In the genomic region with DNA sequence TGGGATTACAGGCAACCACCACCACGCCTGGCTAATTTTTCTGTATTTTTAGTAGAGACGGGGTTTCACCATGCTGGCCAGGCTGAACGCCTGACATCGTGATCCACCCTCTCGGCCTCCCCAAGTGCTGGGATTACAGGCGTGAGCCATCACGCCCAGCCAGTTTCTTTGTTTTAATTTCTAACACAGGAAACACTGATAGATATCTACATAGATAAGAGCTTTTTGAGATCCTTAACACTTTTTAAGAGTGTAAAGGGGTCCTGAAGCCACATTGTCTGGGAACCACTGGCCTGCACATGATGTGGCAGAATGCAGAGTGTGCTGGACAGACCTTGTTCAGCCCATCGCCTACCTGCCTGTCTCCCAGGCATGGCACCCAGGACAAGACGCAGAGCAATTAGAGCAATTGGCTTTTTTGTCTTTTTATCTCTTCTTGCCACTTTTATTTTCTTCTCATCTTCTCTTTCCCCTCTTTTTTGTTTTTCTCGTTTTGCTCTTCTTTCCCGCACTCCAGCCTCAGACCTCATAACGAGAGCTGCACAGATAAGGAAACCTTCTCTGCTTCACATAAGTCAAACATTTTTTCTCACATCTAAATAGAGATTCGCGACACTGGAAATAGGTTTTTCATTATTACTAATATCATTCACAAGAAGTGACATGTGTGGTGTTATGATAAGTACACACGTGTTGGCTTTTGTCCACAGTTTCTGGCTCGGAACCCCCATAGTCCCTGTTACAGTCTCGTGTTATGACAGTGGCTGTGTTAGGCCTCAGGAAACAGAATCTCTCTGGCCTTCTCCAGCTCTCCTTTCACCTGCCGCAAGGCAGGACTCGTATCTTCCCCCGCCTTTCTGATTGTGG, we compare ENCODE assay signal across 12 cellular contexts. TPM values are rescaled to one million over a fixed set of nuclear protein-coding genes. Genes with fewer than 3 reads are reported as not detected.
DNase-seq lines count a peak whose midpoint lies in the region; ATAC-seq, FAIRE-seq and TF ChIP-seq lines count a peak whose summit lies in the region.
"Had no signal": no experiment of that assay in that cellular context is flagged by ENCODE, and none has a peak within 500 bp of the region (broad histone marks: within the 10 kb centered on the region; RNA-seq: fewer than 3 reads in every experiment).

No MANE protein-coding gene starts in this region.

- H3K27me3 ChIP-seq in stomach, result no peaks in the 10 kb centered on the region

- no peak overlapping the region for H3K4me3 ChIP-seq in stomach
- H3K4me3 ChIP-seq: lung, SJCRH30 had no signal

- H3K4me1 ChIP-seq in stomach, result no peaks in the 10 kb centered on the region
- H3K4me1 ChIP-seq: SJCRH30 had no signal

- TF ChIP-seq POLR2A in stomach (IDR thresholded peaks at IDR 0.05), result no peak

- H3K4me1 Mint-ChIP-seq in immature natural killer cell, result peaks cover 0 to 1% of the 10 kb centered on the region in 2 donors

- H3K9me3 Mint-ChIP-seq in immature natural killer cell, result peaks cover 0 to 2% (median 0%) of the 10 kb centered on the region in 6 donors

- intact Hi-C loops in stomach (cut with DNase I; ENCODE audit: low total_unique reads), result no loop called here

- FAIRE-seq in RCC 7860 (lab: Jason Lieb, UNC), result no peak

- H3K27me3 Mint-ChIP-seq in immature natural killer cell (ENCODE audit: low read depth in 3 of 3), result peaks cover 7 to 18% (median 11%) of the 10 kb centered on the region in 3 donors

- TF ChIP-seq CTCF in stomach (IDR thresholded peaks at IDR 0.05), result no peak

- 81 to 88% (median 86%) methylated on average over 20 of the region's 20 CpGs for WGBS in stomach, 5 donors

- no peak overlapping the region for H3K27ac Mint-ChIP-seq in immature natural killer cell

- TF ChIP-seq EP300 in stomach (IDR thresholded peaks at IDR 0.05), result no peak

- ATAC-seq in GM21717 (IDR thresholded peaks at IDR 0.05; ENCODE audit: unreplicated experiment), result peak; percentile 55
- peak; percentile 58 for ATAC-seq in HG03354 (IDR thresholded peaks at IDR 0.05; ENCODE audit: poor library complexity, severe bottlenecking, unreplicated experiment)

- no peak overlapping the region for H3K4me3 Mint-ChIP-seq in immature natural killer cell

- no peaks in the 10 kb centered on the region for H3K9me3 ChIP-seq in stomach

- peak; percentile 36 for DNase-seq in stimulated activated naive CD4-positive, alpha-beta T cell treated with Interleukin-2 at 50 U/mL for 16 hours (lab: John Stamatoyannopoulos, UW)
- DNase-seq in stimulated activated naive CD4-positive, alpha-beta T cell (lab: John Stamatoyannopoulos, UW), result no peak
- DNase-seq in stomach (peak; percentile 13), RCC 7860 (ENCODE audit: low spot score) (no peak), immature natural killer cell (no peak), NCI-H2107 (lab: John Stamatoyannopoulos, UW) (no peak)
- DNase-seq: C1 segment of cervical spinal cord, SJCRH30 had no signal

- no peak overlapping the region for H3K27ac ChIP-seq in stomach
- H3K27ac ChIP-seq: SJCRH30 had no signal

- no peaks in the 10 kb centered on the region for H3K36me3 ChIP-seq in stomach
- H3K36me3 ChIP-seq: SJCRH30 had no signal

- H3K36me3 Mint-ChIP-seq in immature natural killer cell, result peaks cover 0 to 2% (median 0%) of the 10 kb centered on the region in 3 donors

RNA-seq across cellular contexts. Expression of gene GPR55, which starts 25.2 kb away (rescaled TPM):
- total RNA-seq in stomach, result under 1 TPM in 1 of 5 donors, not detected in 4; 0.37 TPM
- under 1 TPM in 2 of 3 donors, not detected in 1; 0.13 to 0.19 TPM for polyA plus RNA-seq in stomach
- not detected for polyA plus RNA-seq in immature natural killer cell
- total RNA-seq: renal cortical epithelial cell had no signal

RNA-seq across cellular contexts. Expression of gene SPATA3, which starts 45.7 kb away (rescaled TPM):
- total RNA-seq in stomach, result not detected
- polyA plus RNA-seq in stomach, result not detected
- not detected for polyA plus RNA-seq in immature natural killer cell
- total RNA-seq: lung, renal cortical epithelial cell, SJCRH30 had no signal
- polyA plus RNA-seq: lung had no signal

Comparison
In these comparisons a context has a peak if more than half of its experiments do, and no peak if none do; other contexts are left out.
1. DNase-seq: peak in stimulated activated naive CD4-positive, alpha-beta T cell treated with Interleukin-2 at 50 U/mL for 16 hours (single experiment) and stomach (single experiment); none in stimulated activated naive CD4-positive, alpha-beta T cell (0 of 6), RCC 7860 (single experiment), immature natural killer cell (0 of 3) and NCI-H2107 (single experiment).